In the genomic region with DNA sequence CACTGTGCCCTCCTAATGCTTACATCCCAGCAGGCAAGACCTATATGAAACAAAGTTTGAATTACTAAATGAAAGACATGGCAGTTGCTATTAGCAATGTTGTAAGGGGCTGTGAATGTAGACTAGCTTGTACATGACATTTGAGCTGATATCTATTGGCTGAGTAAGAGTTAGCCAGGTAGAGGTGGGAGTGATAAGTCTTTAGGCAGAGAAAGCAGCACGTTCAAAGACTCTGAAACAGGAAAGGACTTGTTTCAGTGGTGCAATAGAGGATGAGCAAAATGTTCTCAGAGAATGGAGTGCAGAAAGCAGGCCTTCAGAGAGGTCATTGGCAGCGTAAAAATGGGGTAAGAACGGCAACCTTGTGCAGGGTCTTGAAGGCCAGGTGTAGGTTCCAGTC, we compare ENCODE assay signal across 19 cellular contexts.
DNase-seq lines count a peak whose midpoint lies in the region; ATAC-seq, FAIRE-seq and TF ChIP-seq lines count a peak whose summit lies in the region.
"Had no signal": no experiment of that assay in that cellular context is flagged by ENCODE, and none has a peak within 500 bp of the region (broad histone marks: within the 10 kb centered on the region; RNA-seq: fewer than 3 reads in every experiment).

No MANE protein-coding gene starts in this region.

- TF ChIP-seq CTCF in RWPE1 (conservative IDR thresholded peaks at IDR 0.05; ENCODE audit: low read depth) = no peak
- no peak for TF ChIP-seq CTCF in GM12878 (IDR thresholded peaks at IDR 0.05 in 2 of 3, conservative IDR thresholded peaks at IDR 0.05 in 1 of 3; ENCODE audit: control insufficient read depth in 2 of 3, extremely low read depth in 1 of 3, insufficient read depth in 1 of 3, low read depth in 3 of 3, low read length in 3 of 3)
- no peak for TF ChIP-seq CTCF in keratinocyte (optimal IDR thresholded peaks at IDR 0.05 in 1 of 3, IDR thresholded peaks at IDR 0.05 in 1 of 3, conservative IDR thresholded peaks at IDR 0.05 in 1 of 3; ENCODE audit: extremely low read depth in 1 of 3, insufficient read depth in 2 of 3, low read length in 3 of 3)
- no peak for TF ChIP-seq CTCF in activated CD8-positive, alpha-beta T cell treated with anti-CD3 and anti-CD28 coated beads for 36 hours (IDR thresholded peaks at IDR 0.05)

- no peaks in the 10 kb centered on the region for H3K9me3 Mint-ChIP-seq in activated CD8-positive, alpha-beta T cell treated with anti-CD3 and anti-CD28 coated beads for 36 hours

- no peak for TF ChIP-seq POLR2A in GM12878 (IDR thresholded peaks at IDR 0.05; ENCODE audit: low read depth, low read length)

- H3K27me3 ChIP-seq in GM12878 (replicated peaks in 1 of 2; ENCODE audit: control insufficient read depth in 2 of 2, insufficient read depth in 2 of 2, low read length in 1 of 2) (no peaks in the 10 kb centered on the region), keratinocyte (ENCODE audit: control insufficient read depth, extremely low read depth, insufficient read depth, low read length) (no peaks in the 10 kb centered on the region)

- H4K20me1 ChIP-seq in GM12878 (ENCODE audit: control insufficient read depth, insufficient read depth) (no peaks in the 10 kb centered on the region), keratinocyte (ENCODE audit: control insufficient read depth, extremely low read depth, insufficient read depth, low read length) (no peaks in the 10 kb centered on the region)

- no peak for TF ChIP-seq RAD21 in GM12878 (IDR thresholded peaks at IDR 0.05; ENCODE audit: insufficient read depth, low read depth, low read length)

- H3K36me3 ChIP-seq in GM12878 (ENCODE audit: control insufficient read depth in 2 of 2, insufficient read depth in 2 of 2, low read length in 1 of 2) = no peaks in the 10 kb centered on the region
- H3K36me3 ChIP-seq in keratinocyte (ENCODE audit: control insufficient read depth in 2 of 2, extremely low read depth in 1 of 2, insufficient read depth in 2 of 2, low read length in 2 of 2) = no peaks in the 10 kb centered on the region

- H3K27ac Mint-ChIP-seq in activated CD8-positive, alpha-beta T cell treated with anti-CD3 and anti-CD28 coated beads for 36 hours = no peak overlapping the region
- H3K27ac Mint-ChIP-seq: CD4-positive, alpha-beta memory T cell had no signal

- intact Hi-C loops in GM12878 (cut with micrococcal nuclease; ENCODE audit: unreplicated experiment) = no loop called here
- intact Hi-C loops in activated CD8-positive, alpha-beta T cell treated with anti-CD3 and anti-CD28 coated beads for 36 hours (cut with micrococcal nuclease) = no loop called here

- H3K27me3 Mint-ChIP-seq in activated CD8-positive, alpha-beta T cell treated with anti-CD3 and anti-CD28 coated beads for 36 hours = no peaks in the 10 kb centered on the region
- H3K27me3 Mint-ChIP-seq: CD4-positive, alpha-beta memory T cell had no signal

- H3K4me1 Mint-ChIP-seq in activated CD8-positive, alpha-beta T cell treated with anti-CD3 and anti-CD28 coated beads for 36 hours (ENCODE audit: low read depth) = no peaks in the 10 kb centered on the region

- H3K9me3 ChIP-seq in GM12878 (replicated peaks; ENCODE audit: control insufficient read depth, insufficient read depth, low read length) = no peaks in the 10 kb centered on the region
- no peaks in the 10 kb centered on the region for H3K9me3 ChIP-seq in keratinocyte (ENCODE audit: control insufficient read depth, low read depth, low read length)

- in situ Hi-C loops in GM12878 (cut with MboI) = no loop called here

- H3K9ac ChIP-seq in GM12878 (ENCODE audit: control insufficient read depth, insufficient read depth, low read length) (no peak overlapping the region), keratinocyte (ENCODE audit: control insufficient read depth, extremely low read depth, insufficient read depth, low read length) (no peak overlapping the region)
- H3K9ac ChIP-seq: GM23248 had no signal

- no peak for TF ChIP-seq EP300 in GM12878 (IDR thresholded peaks at IDR 0.05; ENCODE audit: borderline replicate concordance in 1 of 2, control insufficient read depth in 1 of 2, low read depth in 2 of 2, low read length in 2 of 2)

- H3K4me1 ChIP-seq in GM12878 (ENCODE audit: control insufficient read depth, insufficient read depth, low read length) (no peaks in the 10 kb centered on the region), keratinocyte (ENCODE audit: control insufficient read depth, extremely low read depth, insufficient read depth, low read length) (peaks cover 18% of the 10 kb centered on the region)

- H2AFZ ChIP-seq in GM12878 (ENCODE audit: control insufficient read depth, low read depth, low read length) (no peak overlapping the region), keratinocyte (ENCODE audit: control insufficient read depth, low read length) (peak overlapping the region; percentile 63)
- H2AFZ ChIP-seq: GM23248 had no signal

- H3K27ac ChIP-seq in RWPE1 (no peak overlapping the region), GM12878 (ENCODE audit: control insufficient read depth, insufficient read depth) (no peak overlapping the region), epithelial cell of prostate (peak overlapping the region; percentile 42), keratinocyte (ENCODE audit: control insufficient read depth, insufficient read depth, low read length) (no peak overlapping the region)
- H3K27ac ChIP-seq: GM23248 had no signal

- 45% methylated on average over 3 of the region's 3 CpGs for WGBS in GM12878 (ENCODE audit: insufficient coverage, insufficient replicate concordance, low lambda C conversion rate, missing lambda C conversion rate)

- FAIRE-seq in GM12878 (lab: Jason Lieb, UNC) = peak; percentile 31
- FAIRE-seq in keratinocyte (lab: Jason Lieb, UNC) = peak; percentile 68
- FAIRE-seq: GM12892, H1 had no signal

- H3K4me2 ChIP-seq in GM12878 (ENCODE audit: control insufficient read depth, insufficient read depth) (no peak overlapping the region), keratinocyte (ENCODE audit: control insufficient read depth, extremely low read depth, insufficient read depth, low read depth, low read length) (peak overlapping the region; percentile 17)

- ATAC-seq in GM12878 (no peak), GM19395 (IDR thresholded peaks at IDR 0.05; ENCODE audit: unreplicated experiment) (no peak)
- ATAC-seq in activated CD8-positive, alpha-beta T cell treated with anti-CD3 and anti-CD28 coated beads for 36 hours = no peak

- dilution Hi-C loops in keratinocyte (cut with MboI; ENCODE audit: extremely low pct_ligation_motif_present, low sequenced_read_pairs) = no loop called here

- POLR2A ChIA-PET in RWPE1 (lab: Yijun Ruan, JAX; ENCODE audit: low non-redundant PET) (no interaction called here), GM12878 (lab: Charles Lee) (no interaction called here)
- POLR2A ChIA-PET in activated CD8-positive, alpha-beta T cell treated with anti-CD3 and anti-CD28 coated beads for 36 hours (lab: Charles Lee) = no interaction called here

- DNase-seq in RWPE1 (ENCODE audit: low spot score) (peak; percentile 8), GM12878 (ENCODE audit: low read depth, low spot score) (no peak), epithelial cell of prostate (ENCODE audit: low read depth, low spot score) (peak; percentile 62), keratinocyte (ENCODE audit: low read depth, low spot score) (peak; percentile 15), NCI-H1694 treated with DMSO at 0.1 percent for 48 hours (lab: John Stamatoyannopoulos, UW) (no peak)
- no peak for DNase-seq in activated CD8-positive, alpha-beta T cell treated with anti-CD3 and anti-CD28 coated beads for 36 hours
- DNase-seq: C1 segment of cervical spinal cord; Calu3; CD4-positive, alpha-beta memory T cell; COR-L47; DMS53; DMS79 treated with DMSO at 0.1 percent for 48 hours; GF-D8; GM23248; H7; HCEC 1CT had no signal

- H3K9me1 ChIP-seq in keratinocyte (ENCODE audit: control insufficient read depth, extremely low read depth, insufficient read depth, low read length) = no peaks in the 10 kb centered on the region

- H3K4me3 ChIP-seq in GM12878 (no peak overlapping the region), keratinocyte (ENCODE audit: control insufficient read depth in 2 of 3, extremely low read depth in 1 of 3, insufficient read depth in 2 of 3, low read depth in 1 of 3, low read length in 3 of 3) (no peak overlapping the region)
- H3K4me3 ChIP-seq: GM23248 had no signal

- no peaks in the 10 kb centered on the region for H3K36me3 Mint-ChIP-seq in activated CD8-positive, alpha-beta T cell treated with anti-CD3 and anti-CD28 coated beads for 36 hours (ENCODE audit: low read depth)
- H3K36me3 Mint-ChIP-seq: CD4-positive, alpha-beta memory T cell had no signal

- no TSS peak for BruUV-seq in GM12878 (replicated peaks; lab: Mats Ljungman, UMichigan)

- no peak overlapping the region for H3K4me3 Mint-ChIP-seq in activated CD8-positive, alpha-beta T cell treated with anti-CD3 and anti-CD28 coated beads for 36 hours
- H3K4me3 Mint-ChIP-seq: CD4-positive, alpha-beta memory T cell had no signal

- SMC1A ChIA-PET in GM12878 (lab: Charles Lee; ENCODE audit: uncharacterized antibody, unreplicated experiment) = no interaction called here

- no peaks in the 10 kb centered on the region for H3K79me2 ChIP-seq in GM12878 (ENCODE audit: control insufficient read depth, insufficient read depth, low read length)
- H3K79me2 ChIP-seq in keratinocyte (ENCODE audit: control insufficient read depth, insufficient read depth, low read length) = no peaks in the 10 kb centered on the region

- RAD21 ChIA-PET in GM12878 (lab: Charles Lee; ENCODE audit: unreplicated experiment) = no interaction called here

- CTCF ChIA-PET in RWPE1 (lab: Yijun Ruan, JAX) (no interaction called here), GM12878 (lab: Yijun Ruan, JAX) (interaction anchor here (0.6 kb wide), 1 partner anchor 12 kb away, joined by 3 read pairs; no protein-coding TSS in a partner anchor)
- CTCF ChIA-PET in activated CD8-positive, alpha-beta T cell treated with anti-CD3 and anti-CD28 coated beads for 36 hours (lab: Charles Lee) = no interaction called here

TF ChIP-seq in GM12878, 131 proteins besides CTCF, POLR2A, EP300 and RAD21 (continues in another document):
- TF ChIP-seq KDM1A (IDR thresholded peaks at IDR 0.05; ENCODE audit: borderline replicate concordance) (no peak), POLR2AphosphoS5 (IDR thresholded peaks at IDR 0.05; ENCODE audit: low read length) (no peak), MTA2 (IDR thresholded peaks at IDR 0.05; ENCODE audit: low read depth) (no peak), SUPT20H (IDR thresholded peaks at IDR 0.05; ENCODE audit: borderline replicate concordance, control insufficient read depth, low read depth, low read length) (no peak)
- TF ChIP-seq, protein P1, sequence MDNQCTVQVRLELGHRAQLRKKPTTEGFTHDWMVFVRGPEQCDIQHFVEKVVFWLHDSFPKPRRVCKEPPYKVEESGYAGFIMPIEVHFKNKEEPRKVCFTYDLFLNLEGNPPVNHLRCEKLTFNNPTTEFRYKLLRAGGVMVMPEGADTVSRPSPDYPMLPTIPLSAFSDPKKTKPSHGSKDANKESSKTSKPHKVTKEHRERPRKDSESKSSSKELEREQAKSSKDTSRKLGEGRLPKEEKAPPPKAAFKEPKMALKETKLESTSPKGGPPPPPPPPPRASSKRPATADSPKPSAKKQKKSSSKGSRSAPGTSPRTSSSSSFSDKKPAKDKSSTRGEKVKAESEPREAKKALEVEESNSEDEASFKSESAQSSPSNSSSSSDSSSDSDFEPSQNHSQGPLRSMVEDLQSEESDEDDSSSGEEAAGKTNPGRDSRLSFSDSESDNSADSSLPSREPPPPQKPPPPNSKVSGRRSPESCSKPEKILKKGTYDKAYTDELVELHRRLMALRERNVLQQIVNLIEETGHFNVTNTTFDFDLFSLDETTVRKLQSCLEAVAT (IDR thresholded peaks at IDR 0.05) = no peak

Comparison
In these comparisons a context has a peak if more than half of its experiments do, and no peak if none do; other contexts are left out.
1. DNase-seq: peak in RWPE1 (single experiment), epithelial cell of prostate (single experiment) and keratinocyte (single experiment); none in GM12878 (single experiment), activated CD8-positive, alpha-beta T cell treated with anti-CD3 and anti-CD28 coated beads for 36 hours (single experiment) and NCI-H1694 treated with DMSO at 0.1 percent for 48 hours (single experiment).